26 cellular contexts compared by ENCODE assay signal in the genomic region with DNA sequence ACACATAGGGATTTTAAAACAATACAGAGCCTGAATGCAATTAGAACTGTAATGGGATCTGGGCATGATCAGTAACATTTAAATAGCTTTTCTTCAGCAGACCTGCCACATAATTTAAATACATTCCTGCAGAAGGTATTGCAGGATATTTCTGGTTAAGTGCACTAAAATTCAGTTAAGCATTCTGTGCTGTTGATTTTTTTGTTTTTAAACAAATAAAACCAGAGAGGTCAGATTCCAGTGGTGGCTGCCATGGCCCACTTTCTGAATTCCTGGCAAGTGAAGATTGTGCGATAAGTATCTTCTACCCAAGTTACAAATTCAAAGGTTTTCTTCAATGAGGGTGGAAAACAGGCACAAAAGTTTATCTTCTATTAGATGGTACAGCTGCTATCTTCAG.
"Had no signal": no experiment of that assay in that cellular context is flagged by ENCODE, and none has a peak within 500 bp of the region (broad histone marks: within the 10 kb centered on the region; RNA-seq: fewer than 3 reads in every experiment).

No MANE protein-coding gene starts in this region.

- H3K36me3 Mint-ChIP-seq: natural killer cell, T-cell had no signal

- H3K36me3 ChIP-seq: brain microvascular endothelial cell, spleen, thoracic aorta, upper lobe of left lung had no signal

- H3K27ac ChIP-seq: brain microvascular endothelial cell, spleen, thoracic aorta, upper lobe of left lung, VCaP had no signal

- H3K4me3 Mint-ChIP-seq: activated CD4-positive, alpha-beta memory T cell treated with anti-CD3 and anti-CD28 coated beads, Interleukin-2, amount 10 ng/mL, durations not matched to agents 7 days and 5 days; activated CD4-positive, alpha-beta T cell treated with anti-CD3 and anti-CD28 coated beads, Interleukin-2, amount 10 ng/mL, durations not matched to agents 24 days and 14 days; activated naive CD4-positive, alpha-beta T cell treated with anti-CD3 and anti-CD28 coated beads, Interleukin-2, amount 10 ng/mL, durations not matched to agents 7 days and 5 days; activated T-cell treated with anti-CD3 and anti-CD28 coated beads, Interleukin-2, amount 50 U/mL, for 72 hours; natural killer cell; T-cell; T-helper 2 cell treated with Interferon-gamma antibody and Interleukin-4, amounts not matched to agents 5 μg/mL and 100 μg/mL, for 36 hours had no signal

- ATAC-seq: activated CD4-positive, CD25-positive, alpha-beta regulatory T cell treated with anti-CD3 and anti-CD28 coated beads, Interleukin-2, amount 50 U/mL, for 24 hours; activated T-cell treated with anti-CD3 and anti-CD28 coated beads, Interleukin-2, amount 50 U/mL, for 72 hours; esophagus mucosa; left cardiac atrium; natural killer cell; T-cell had no signal

- DNase-seq: activated CD4-positive, alpha-beta memory T cell treated with anti-CD3 and anti-CD28 coated beads, Interleukin-2, amount 10 ng/mL, durations not matched to agents 7 days and 5 days; activated CD4-positive, alpha-beta T cell treated with anti-CD3 and anti-CD28 coated beads, Interleukin-2, amount 10 ng/mL, durations not matched to agents 24 days and 14 days; activated effector memory CD4-positive, alpha-beta T cell treated with Interleukin-2 at 50 U/mL for 16 hours; activated naive CD4-positive, alpha-beta T cell treated with anti-CD3 and anti-CD28 coated beads, Interleukin-2, amount 10 ng/mL, durations not matched to agents 7 days and 5 days; activated T-cell treated with anti-CD3 and anti-CD28 coated beads, Interleukin-2, amount 50 U/mL, for 72 hours; anterior cingulate cortex; brain microvascular endothelial cell; central memory CD4-positive, alpha-beta T cell; effector memory CD4-positive, alpha-beta T cell; foreskin melanocyte; glutamatergic neuron; hypothalamus; left cardiac atrium; midbrain; natural killer cell; retina; spleen; stimulated activated CD4-positive, alpha-beta T cell treated with anti-CD3 and anti-CD28 coated beads, Interleukin-4, amount 100 ng/mL, for 1 hour; stimulated activated naive CD4-positive, alpha-beta T cell treated with Interleukin-2 at 50 U/mL for 16 hours; T-cell; upper lobe of left lung had no signal

- H3K4me3 ChIP-seq: spleen, thoracic aorta, upper lobe of left lung had no signal

- H3K27ac Mint-ChIP-seq: activated CD4-positive, alpha-beta memory T cell treated with anti-CD3 and anti-CD28 coated beads, Interleukin-2, amount 10 ng/mL, durations not matched to agents 7 days and 5 days; activated CD4-positive, alpha-beta T cell treated with anti-CD3 and anti-CD28 coated beads, Interleukin-2, amount 10 ng/mL, durations not matched to agents 24 days and 14 days; activated naive CD4-positive, alpha-beta T cell treated with anti-CD3 and anti-CD28 coated beads, Interleukin-2, amount 10 ng/mL, durations not matched to agents 7 days and 5 days; activated T-cell treated with anti-CD3 and anti-CD28 coated beads, Interleukin-2, amount 50 U/mL, for 72 hours; natural killer cell; T-cell; T-helper 2 cell treated with Interferon-gamma antibody and Interleukin-4, amounts not matched to agents 5 μg/mL and 100 μg/mL, for 36 hours had no signal

- H3K4me1 ChIP-seq: spleen had no signal

- H3K27me3 ChIP-seq: brain microvascular endothelial cell, spleen, upper lobe of left lung had no signal

- H3K27me3 Mint-ChIP-seq: activated CD4-positive, alpha-beta memory T cell treated with anti-CD3 and anti-CD28 coated beads, Interleukin-2, amount 10 ng/mL, durations not matched to agents 7 days and 5 days; activated CD4-positive, alpha-beta T cell treated with anti-CD3 and anti-CD28 coated beads, Interleukin-2, amount 10 ng/mL, durations not matched to agents 24 days and 14 days; activated naive CD4-positive, alpha-beta T cell treated with anti-CD3 and anti-CD28 coated beads, Interleukin-2, amount 10 ng/mL, durations not matched to agents 7 days and 5 days; T-cell had no signal

- H3K9me3 Mint-ChIP-seq: natural killer cell had no signal

- H3K9me3 ChIP-seq: thoracic aorta, upper lobe of left lung had no signal
